8 cellular contexts compared by ENCODE assay signal in the genomic region with DNA sequence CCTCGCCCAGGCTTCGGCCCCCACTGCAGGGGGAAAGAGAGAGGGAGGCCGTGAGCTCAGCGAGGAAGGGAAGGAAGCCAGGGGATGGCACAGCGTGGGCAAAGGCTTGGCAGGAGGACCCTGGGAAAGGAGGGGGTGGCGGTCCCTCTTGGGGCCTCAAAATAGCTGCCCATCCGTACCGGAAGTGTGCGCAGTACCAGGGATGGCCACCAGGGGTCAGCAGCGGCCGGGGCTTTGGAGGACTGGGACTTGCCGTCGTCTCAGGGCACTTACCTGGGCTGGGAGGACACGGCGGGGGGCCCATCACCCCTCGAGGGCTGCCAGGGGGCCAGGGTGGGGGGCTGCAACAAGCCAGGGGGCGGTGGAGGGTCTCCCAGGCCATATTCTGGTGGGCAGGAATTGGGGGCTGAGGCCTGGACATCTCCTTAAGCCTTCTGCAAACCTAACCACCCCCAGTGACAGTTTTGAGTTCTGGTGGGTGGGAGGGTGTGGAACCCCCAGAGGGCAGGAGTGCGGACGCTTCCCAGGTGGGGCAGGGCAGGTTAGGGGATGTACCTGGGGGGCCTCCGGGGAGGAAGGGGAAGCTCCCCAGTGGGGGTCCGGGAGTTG. TPM values are rescaled to one million over a fixed set of nuclear protein-coding genes. Genes with fewer than 3 reads are reported as not detected.
DNase-seq lines count a peak whose midpoint lies in the region; ATAC-seq and TF ChIP-seq lines count a peak whose summit lies in the region.

No MANE protein-coding gene starts in this region.

- H2AFZ ChIP-seq in PC-9: no peak overlapping the region

- BruUV-seq in PC-9 (replicated peaks; lab: Mats Ljungman, UMichigan): no TSS peak

- peak; percentile 99 for TF ChIP-seq CTCF in PC-9 (conservative IDR thresholded peaks at IDR 0.05)

- no peaks in the 10 kb centered on the region for H3K4me1 ChIP-seq in PC-9 (replicated peaks; ENCODE audit: insufficient read depth)

- no peaks in the 10 kb centered on the region for H3K9me2 ChIP-seq in PC-9 (ENCODE audit: insufficient read depth)

- H3K79me2 ChIP-seq in PC-9 (ENCODE audit: low read depth): no peaks in the 10 kb centered on the region

- ATAC-seq in GM19351 (IDR thresholded peaks at IDR 0.05; ENCODE audit: unreplicated experiment): no peak

- DNase-seq in COR-L47 (lab: John Stamatoyannopoulos, UW) (peak; percentile 53), HPDE6-E6E7 (ENCODE audit: extremely low spot score) (peak; percentile 50), PC-9 (peak; percentile 48 to 79), fibroblast of the conjunctiva (ENCODE audit: low read depth) (peak; percentile 31), nucleus accumbens (lab: John Stamatoyannopoulos, UW) (peak in 44 of 56 donors; percentile 6 to 84 (median 39)), superior temporal gyrus (ENCODE audit: extremely low spot score) (peak; percentile 70)
- DNase-seq in activated T-helper 1 cell treated with anti-CD3 and anti-CD28 coated beads, Interleukin-2, amount 50 U/mL, for 16 hours (ENCODE audit: low read depth in 1 of 2, low spot score in 1 of 2): peak; percentile 78 to 86

- H3K27ac ChIP-seq in PC-9: no peak overlapping the region

- H3K9me3 ChIP-seq in PC-9 (ENCODE audit: insufficient read depth, low read depth): no peaks in the 10 kb centered on the region

- no peak overlapping the region for H3K4me3 ChIP-seq in PC-9

- H3K4me2 ChIP-seq in PC-9: no peak overlapping the region

- POLR2A ChIA-PET in PC-9 (lab: Charles Lee; ENCODE audit: unreplicated experiment): interaction anchor here (0.5 kb wide), 1 partner anchor 315 kb away, joined by 3 read pairs; the partner anchor contains the start of gene UPF1

- no peaks in the 10 kb centered on the region for H3K27me3 ChIP-seq in PC-9 (ENCODE audit: insufficient read depth, low read depth)

- intact Hi-C loops in PC-9 (cut with micrococcal nuclease; ENCODE audit: unreplicated experiment): loop anchor here (1.0 kb wide), 1 partner anchor 343 kb away; no protein-coding TSS in a partner anchor

- no peaks in the 10 kb centered on the region for H4K20me1 ChIP-seq in PC-9 (ENCODE audit: insufficient read depth)

- H3F3A ChIP-seq in PC-9 (ENCODE audit: insufficient read depth, low read depth): peaks cover 6% of the 10 kb centered on the region; the same call in 1 of the 2 replicates

- CTCF ChIA-PET in PC-9 (lab: Charles Lee): interaction anchor here (1.3 kb wide), 1 partner anchor 345 kb away, joined by 23 read pairs; no protein-coding TSS in a partner anchor

- no peaks in the 10 kb centered on the region for H3K36me3 ChIP-seq in PC-9 (ENCODE audit: low read depth)

RNA-seq across cellular contexts. Expression of gene TMEM161A, which starts 7.8 kb away (rescaled TPM):
- total RNA-seq in PC-9 (2021): 41.1 and 53.6 TPM in 2 replicates

RNA-seq across cellular contexts. Expression of gene MEF2B, which starts 24.0 kb away (rescaled TPM):
- total RNA-seq in PC-9 (2021): 1.8 and 3.9 TPM in 2 replicates

RNA-seq across cellular contexts. Expression of gene BORCS8, which starts 45.8 kb away (rescaled TPM):
- 23.1 and 24.9 TPM in 2 replicates for total RNA-seq in PC-9 (2021)

RNA-seq across cellular contexts. Expression of gene RFXANK, which starts 46.0 kb away (rescaled TPM):
- total RNA-seq in PC-9 (2021): 132 and 161 TPM in 2 replicates

RNA-seq across cellular contexts. Expression of gene NR2C2AP, which starts 57.1 kb away (rescaled TPM):
- total RNA-seq in PC-9 (2021): 25.7 and 28.7 TPM in 2 replicates

Comparison
In these comparisons a context has a peak if more than half of its experiments do, and no peak if none do; other contexts are left out.
1. DNase-seq: peak in every context shown above with its lines; median percentile 82 in activated T-helper 1 cell treated with anti-CD3 and anti-CD28 coated beads, Interleukin-2, amount 50 U/mL, for 16 hours; 70 in superior temporal gyrus; 64 in PC-9; 53 in COR-L47; 50 in HPDE6-E6E7; 39 in nucleus accumbens; 31 in fibroblast of the conjunctiva.